In genomic region chr4:149345424-149345823, GRCh38 we compare ENCODE assay signal across 15 cellular contexts.
"Had no signal": no experiment of that assay in that cellular context is flagged by ENCODE, and none has a peak within 500 bp of the region (broad histone marks: within the 10 kb centered on the region; RNA-seq: fewer than 3 reads in every experiment).

No MANE protein-coding gene starts in this region.

- H3K36me3 ChIP-seq: left lung, sigmoid colon, thyroid gland had no signal

- H3K9me3 Mint-ChIP-seq: activated naive CD4-positive, alpha-beta T cell treated with anti-CD3 and anti-CD28 coated beads, Interleukin-2, amount 50 U/mL, for 24 hours; nephron progenitor cell had no signal

- H3K27me3 Mint-ChIP-seq: activated naive CD4-positive, alpha-beta T cell treated with anti-CD3 and anti-CD28 coated beads, Interleukin-2, amount 50 U/mL, for 24 hours had no signal

- H3K4me1 ChIP-seq: left lung, sigmoid colon, thyroid gland had no signal

- H3K4me3 ChIP-seq: left lung, sigmoid colon, thyroid gland had no signal

- H3K4me1 Mint-ChIP-seq: activated naive CD4-positive, alpha-beta T cell treated with anti-CD3 and anti-CD28 coated beads, Interleukin-2, amount 50 U/mL, for 24 hours; nephron progenitor cell had no signal

- ATAC-seq: left lung had no signal

- H3K36me3 Mint-ChIP-seq: activated naive CD4-positive, alpha-beta T cell treated with anti-CD3 and anti-CD28 coated beads, Interleukin-2, amount 50 U/mL, for 24 hours had no signal

- H3K27me3 ChIP-seq: left lung, sigmoid colon, thyroid gland had no signal

- DNase-seq: activated CD4-positive, alpha-beta T cell treated with anti-CD3 and anti-CD28 coated beads, Interleukin-2, amount 50 U/mL, for 4 hours; activated gamma-delta T cell; effector CD8-positive, alpha-beta T cell; hypothalamus; kidney; left lung; nephron progenitor cell; occipital lobe; posterior cingulate gyrus; sigmoid colon; stimulated activated CD4-positive, alpha-beta T cell treated with anti-CD3 and anti-CD28 coated beads, Interleukin-12 subunit alpha, Interleukin-12 subunit beta, amount 100 ng/mL, for 4 hours; stimulated activated CD4-positive, alpha-beta T cell treated with anti-CD3 and anti-CD28 coated beads, Interleukin-1b, Interleukin-23, amount 100 ng/mL, for 48 hours; stimulated activated naive CD4-positive, alpha-beta T cell treated with Interleukin-2 at 50 U/mL for 16 hours; thyroid gland had no signal

- H3K9me3 ChIP-seq: left lung, sigmoid colon, thyroid gland had no signal

- H3K27ac Mint-ChIP-seq: activated naive CD4-positive, alpha-beta T cell treated with anti-CD3 and anti-CD28 coated beads, Interleukin-2, amount 50 U/mL, for 24 hours; nephron progenitor cell had no signal

- H3K4me3 Mint-ChIP-seq: activated naive CD4-positive, alpha-beta T cell treated with anti-CD3 and anti-CD28 coated beads, Interleukin-2, amount 50 U/mL, for 24 hours; nephron progenitor cell had no signal

- H3K27ac ChIP-seq: left lung, sigmoid colon, thyroid gland had no signal
